ENCODE assay signal across 9 cellular contexts in genomic region chr22:50271519-50271970, GRCh38. TPM values are rescaled to one million over a fixed set of nuclear protein-coding genes. Genes with fewer than 3 reads are reported as not detected.
A peak's percentile ranks its signal among the peaks of the same experiment; 100 is the strongest.
DNase-seq lines count a peak whose midpoint lies in the region; ATAC-seq and TF ChIP-seq lines count a peak whose summit lies in the region.
"Had no signal": no experiment of that assay in that cellular context is flagged by ENCODE, and none has a peak within 500 bp of the region (broad histone marks: within the 10 kb centered on the region; RNA-seq: fewer than 3 reads in every experiment).

No MANE protein-coding gene starts in this region.

- WGBS in ovary, 3 donors, result 0 to 1% (median 1%) methylated on average over 20 to 45 of the region's 45 CpGs

- H3K27me3 ChIP-seq in ovary, result no peaks in the 10 kb centered on the region

- H3K4me3 ChIP-seq in fibroblast of the aortic adventitia (ENCODE audit: low read depth, low read length) (peak overlapping the region; percentile 65), ovary (peak overlapping the region; percentile 45)

- no peaks in the 10 kb centered on the region for H3K9me3 ChIP-seq in ovary

- in situ Hi-C loops in ACHN (cut with HindIII; ENCODE audit: low pct_ligation_motif_present, low pct_unique_long_range_greater_than_20kb, low sequenced_read_pairs) (no loop called here), GM13976 (cut with MboI; ENCODE audit: low sequenced_read_pairs, unreplicated experiment) (loop anchor here (10.0 kb wide), 1 partner anchor 53 kb away; the partner anchor contains the start of gene DENND6B)

- intact Hi-C loops in ovary (cut with DNase I), result no loop called here

- H3K36me3 Mint-ChIP-seq in activated T-cell treated with anti-CD3 and anti-CD28 coated beads, Interleukin-2, amount 50 U/mL, for 72 hours (ENCODE audit: insufficient read depth in 2 of 2), result no peaks in the 10 kb centered on the region

- peaks cover 15% of the 10 kb centered on the region for H3K4me1 Mint-ChIP-seq in activated T-cell treated with anti-CD3 and anti-CD28 coated beads, Interleukin-2, amount 50 U/mL, for 72 hours (ENCODE audit: low read depth)

- H3K27me3 Mint-ChIP-seq in activated T-cell treated with anti-CD3 and anti-CD28 coated beads, Interleukin-2, amount 50 U/mL, for 72 hours (ENCODE audit: low read depth), result no peaks in the 10 kb centered on the region

- no peak overlapping the region for H3K27ac ChIP-seq in ovary

- H3K4me3 Mint-ChIP-seq in activated T-cell treated with anti-CD3 and anti-CD28 coated beads, Interleukin-2, amount 50 U/mL, for 72 hours, result peak overlapping the region; percentile 71 to 84

- H3K27ac Mint-ChIP-seq in activated T-cell treated with anti-CD3 and anti-CD28 coated beads, Interleukin-2, amount 50 U/mL, for 72 hours, result no peak overlapping the region
- H3K27ac Mint-ChIP-seq: nephron had no signal

- no peak for TF ChIP-seq POLR2A in ovary (IDR thresholded peaks at IDR 0.05)

- H3K4me1 ChIP-seq in ovary (ENCODE audit: insufficient read depth), result peaks cover 26% of the 10 kb centered on the region

- ATAC-seq in activated T-cell treated with anti-CD3 and anti-CD28 coated beads, Interleukin-2, amount 50 U/mL, for 72 hours (replicated peaks in 1 of 2), result peak; percentile 28 to 33
- no peak for ATAC-seq in GM18858 (IDR thresholded peaks at IDR 0.05; ENCODE audit: unreplicated experiment)
- ATAC-seq in HG02571 (IDR thresholded peaks at IDR 0.05; ENCODE audit: unreplicated experiment), result no peak

- H3K9me3 Mint-ChIP-seq in activated T-cell treated with anti-CD3 and anti-CD28 coated beads, Interleukin-2, amount 50 U/mL, for 72 hours, result no peaks in the 10 kb centered on the region
- H3K9me3 Mint-ChIP-seq: nephron had no signal

- no peaks in the 10 kb centered on the region for H3K36me3 ChIP-seq in ovary

- DNase-seq in ACHN (peak; percentile 69), GM13976 (ENCODE audit: low spot score) (peak; percentile 89), NCI-H69 (lab: John Stamatoyannopoulos, UW) (peak; percentile 96), fibroblast of the aortic adventitia (ENCODE audit: low read depth) (peak; percentile 36), ovary (peak; percentile 51 to 86 (median 76))
- peak; percentile 77 to 78 for DNase-seq in activated T-cell treated with anti-CD3 and anti-CD28 coated beads, Interleukin-2, amount 50 U/mL, for 72 hours

- TF ChIP-seq EP300 in ovary (IDR thresholded peaks at IDR 0.05), result no peak

- peak; percentile 10 for TF ChIP-seq CTCF in GM13976 (IDR thresholded peaks at IDR 0.05; ENCODE audit: borderline replicate concordance, control extremely low read depth, extremely low read depth, insufficient read depth, missing control alignments)
- TF ChIP-seq CTCF in fibroblast of the aortic adventitia (IDR thresholded peaks at IDR 0.05; ENCODE audit: insufficient read depth, low read length), result peak; percentile 7
- no peak for TF ChIP-seq CTCF in ovary (IDR thresholded peaks at IDR 0.05)

RNA-seq across cellular contexts. Expression of gene MAPK11, which starts 1.4 kb away (rescaled TPM):
- total RNA-seq in activated T-cell treated with anti-CD3 and anti-CD28 coated beads, Interleukin-2, amount 50 U/mL, for 72 hours, result 10 to 100 TPM; 16.6 to 27.1 TPM
- total RNA-seq in fibroblast of the aortic adventitia (ENCODE audit: low replicate concordance) (3.0 and 5.8 TPM in 2 replicates), ovary (10 to 100 TPM in 4 of 7 donors, 1 to 10 TPM in 3; 2.0 to 31.6 (median 12.0) TPM)
- 10 to 100 TPM in 1 of 2 donors, under 1 TPM in 1; 0.92 to 13.0 TPM for polyA plus RNA-seq in ovary

RNA-seq across cellular contexts. Expression of gene MAPK12, which starts 10.1 kb away (rescaled TPM):
- total RNA-seq in activated T-cell treated with anti-CD3 and anti-CD28 coated beads, Interleukin-2, amount 50 U/mL, for 72 hours, result 10 to 100 TPM in 1 of 2 donors, 1 to 10 TPM in 1; 8.5 to 11.5 TPM
- total RNA-seq in fibroblast of the aortic adventitia (ENCODE audit: low replicate concordance), result 28.0 and 35.5 TPM in 2 replicates
- total RNA-seq in ovary, result 10 to 100 TPM in 6 of 7 donors, 1 to 10 TPM in 1; 7.9 to 35.3 (median 23.3) TPM
- 10 to 100 TPM in 1 of 2 donors, under 1 TPM in 1; 0.87 to 26.5 TPM for polyA plus RNA-seq in ovary

RNA-seq across cellular contexts. Expression of gene HDAC10, which starts 20.5 kb away (rescaled TPM):
- 10 to 100 TPM; 52.1 to 57.4 TPM for total RNA-seq in activated T-cell treated with anti-CD3 and anti-CD28 coated beads, Interleukin-2, amount 50 U/mL, for 72 hours
- total RNA-seq in fibroblast of the aortic adventitia (ENCODE audit: low replicate concordance) (15.4 and 26.7 TPM in 2 replicates), ovary (10 to 100 TPM; 24.9 to 44.6 (median 41.1) TPM)
- polyA plus RNA-seq in ovary, result 10 to 100 TPM in 1 of 2 donors, 1 to 10 TPM in 1; 2.3 to 33.2 TPM

RNA-seq across cellular contexts. Expression of gene TUBGCP6, which starts 26.7 kb away (rescaled TPM):
- total RNA-seq in activated T-cell treated with anti-CD3 and anti-CD28 coated beads, Interleukin-2, amount 50 U/mL, for 72 hours, result 10 to 100 TPM; 64.9 to 69.7 TPM
- total RNA-seq in fibroblast of the aortic adventitia (ENCODE audit: low replicate concordance) (23.6 and 39.7 TPM in 2 replicates), ovary (10 to 100 TPM; 35.9 to 52.2 (median 40.8) TPM)
- polyA plus RNA-seq in ovary, result 10 to 100 TPM in 1 of 2 donors, 1 to 10 TPM in 1; 7.5 to 42.6 TPM

RNA-seq across cellular contexts. Expression of gene PLXNB2, which starts 35.9 kb away (rescaled TPM):
- 10 to 100 TPM; 30.2 to 34.0 TPM for total RNA-seq in activated T-cell treated with anti-CD3 and anti-CD28 coated beads, Interleukin-2, amount 50 U/mL, for 72 hours
- total RNA-seq in fibroblast of the aortic adventitia (ENCODE audit: low replicate concordance) (130 and 218 TPM in 2 replicates), ovary (100 to 1,000 TPM; 121 to 274 (median 229) TPM)
- polyA plus RNA-seq in ovary, result 100 to 1,000 TPM in 1 of 2 donors, 10 to 100 TPM in 1; 26.5 to 135 TPM

Comparison
In these comparisons a context has a peak if more than half of its experiments do, and no peak if none do; other contexts are left out.
1. DNase-seq: peak in every context shown above with its lines; median percentile 96 in NCI-H69; 89 in GM13976; 78 in activated T-cell treated with anti-CD3 and anti-CD28 coated beads, Interleukin-2, amount 50 U/mL, for 72 hours; 76 in ovary; 69 in ACHN; 36 in fibroblast of the aortic adventitia.
2. CTCF ChIP-seq: peak in GM13976 (single experiment) and fibroblast of the aortic adventitia (single experiment); none in ovary (0 of 3).
3. ATAC-seq: peak in activated T-cell treated with anti-CD3 and anti-CD28 coated beads, Interleukin-2, amount 50 U/mL, for 72 hours (2 of 2); none in GM18858 (single experiment) and HG02571 (single experiment).